ENCODE assay signal across 11 cellular contexts in the genomic region with DNA sequence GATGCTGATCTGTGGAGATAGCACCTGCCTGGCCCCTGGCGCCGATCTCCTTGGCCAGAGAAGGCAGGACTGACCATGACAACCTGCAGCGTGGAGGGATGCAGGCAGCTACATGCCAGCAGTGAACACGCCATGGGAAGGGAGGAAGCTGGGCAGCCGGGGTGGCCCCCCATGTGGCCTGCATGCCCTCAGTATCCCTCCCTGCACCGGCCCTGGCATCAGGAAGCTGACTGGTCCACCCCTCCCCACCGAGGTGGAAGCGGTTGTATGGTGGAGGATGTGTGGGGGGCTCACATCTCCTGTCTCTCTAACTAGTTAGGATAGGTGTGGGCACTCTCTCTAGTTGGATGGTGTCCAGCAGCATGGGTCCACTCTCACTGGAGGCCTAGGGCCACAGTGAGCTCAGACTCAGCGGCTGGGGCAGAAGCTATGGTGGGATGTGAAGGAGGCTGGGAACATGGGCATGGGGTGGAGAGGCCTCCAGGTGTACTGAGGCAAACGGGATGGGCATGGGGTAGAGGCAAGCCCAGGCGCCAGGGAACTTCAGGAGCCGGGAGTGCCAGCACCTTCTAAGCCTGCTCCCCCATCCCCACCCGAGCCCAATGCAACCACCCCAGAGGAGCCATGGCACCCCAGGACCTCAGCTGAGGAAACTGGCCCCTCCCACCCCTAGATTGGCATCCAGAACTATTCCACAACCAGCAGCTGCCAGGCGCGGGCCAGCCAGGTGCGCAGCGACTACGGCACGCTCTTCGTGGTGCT. TPM values are rescaled to one million over a fixed set of nuclear protein-coding genes. Genes with fewer than 3 reads are reported as not detected.
DNase-seq lines count a peak whose midpoint lies in the region; ATAC-seq and TF ChIP-seq lines count a peak whose summit lies in the region.
"Had no signal": no experiment of that assay in that cellular context is flagged by ENCODE, and none has a peak within 500 bp of the region (broad histone marks: within the 10 kb centered on the region; RNA-seq: fewer than 3 reads in every experiment).

No MANE protein-coding gene starts in this region.

- peak overlapping the region; percentile 84 for H3K4me3 Mint-ChIP-seq in activated T-cell treated with anti-CD3 and anti-CD28 coated beads, Interleukin-2, amount 50 U/mL, for 24 hours
- H3K4me3 Mint-ChIP-seq in activated B cell treated with CpG ODN at 0.5 μM for 24 hours (peak overlapping the region; percentile 91), glutamatergic neuron (ENCODE audit: unreplicated experiment) (peak overlapping the region; percentile 65)
- H3K4me3 Mint-ChIP-seq in stimulated activated memory B cell treated with anti-CD40 and anti-IgM and Interleukin-4, amounts not matched to agents 10 μg/mL and 1 μg/mL and 100 μg/mL, for 72 hours = peak overlapping the region; percentile 91

- no peaks in the 10 kb centered on the region for H4K20me1 ChIP-seq in hepatocyte (ENCODE audit: insufficient read depth, poor library complexity, severe bottlenecking)

- intact Hi-C loops in activated B cell treated with CpG ODN at 0.5 μM for 24 hours (cut with micrococcal nuclease) = loop anchor here (5.0 kb wide), 4 partner anchors 94 to 1754 kb away; partner anchors contain the start of genes MGLL and ZXDC

- TF ChIP-seq EP300 in gastroesophageal sphincter (IDR thresholded peaks at IDR 0.05) = no peak

- H3K4me1 ChIP-seq in gastroesophageal sphincter = peaks cover 2 to 44% (median 17%) of the 10 kb centered on the region in 3 donors
- peaks cover 5% of the 10 kb centered on the region for H3K4me1 ChIP-seq in hepatocyte (ENCODE audit: insufficient read depth)

- H2AFZ ChIP-seq in hepatocyte = no peak overlapping the region

- CTCF ChIA-PET in activated B cell treated with CpG ODN at 0.5 μM for 24 hours (lab: Charles Lee) = interaction anchor here (1.1 kb wide), 1 partner anchor 96 kb away, joined by 3 read pairs; no protein-coding TSS in a partner anchor

- WGBS in gastroesophageal sphincter (ENCODE audit: low coverage in 1 of 2), 2 donors = 84% methylated on average over 4 of the region's 20 CpGs; no CpG with 5 or more reads in 1 of the 2 donors
- 96% methylated on average over 19 of the region's 20 CpGs for WGBS in hepatocyte (ENCODE audit: low lambda C conversion rate, missing lambda C conversion rate)

- ATAC-seq in activated B cell treated with CpG ODN at 0.5 μM for 24 hours (ENCODE audit: low read depth) (no peak), HG03460 (IDR thresholded peaks at IDR 0.05; ENCODE audit: unreplicated experiment) (no peak), gastroesophageal sphincter (no peak)
- ATAC-seq in stimulated activated memory B cell treated with anti-CD40 and anti-IgM and Interleukin-4, amounts not matched to agents 10 μg/mL and 1 μg/mL and 100 μg/mL, for 72 hours = no peak

- no peaks in the 10 kb centered on the region for H3K27me3 Mint-ChIP-seq in activated T-cell treated with anti-CD3 and anti-CD28 coated beads, Interleukin-2, amount 50 U/mL, for 24 hours
- H3K27me3 Mint-ChIP-seq in activated B cell treated with CpG ODN at 0.5 μM for 24 hours (no peaks in the 10 kb centered on the region), glutamatergic neuron (ENCODE audit: unreplicated experiment) (peaks cover 21% of the 10 kb centered on the region)
- H3K27me3 Mint-ChIP-seq in stimulated activated memory B cell treated with anti-CD40 and anti-IgM and Interleukin-4, amounts not matched to agents 10 μg/mL and 1 μg/mL and 100 μg/mL, for 72 hours = no peaks in the 10 kb centered on the region

- peaks cover under 1% of the 10 kb centered on the region for H3K36me3 Mint-ChIP-seq in activated T-cell treated with anti-CD3 and anti-CD28 coated beads, Interleukin-2, amount 50 U/mL, for 24 hours (ENCODE audit: low read depth)
- H3K36me3 Mint-ChIP-seq in activated B cell treated with CpG ODN at 0.5 μM for 24 hours (ENCODE audit: low read depth) (peaks cover 8% of the 10 kb centered on the region), glutamatergic neuron (ENCODE audit: unreplicated experiment) (peaks cover 2% of the 10 kb centered on the region)
- peaks cover 9% of the 10 kb centered on the region for H3K36me3 Mint-ChIP-seq in stimulated activated memory B cell treated with anti-CD40 and anti-IgM and Interleukin-4, amounts not matched to agents 10 μg/mL and 1 μg/mL and 100 μg/mL, for 72 hours

- H3K9me2 ChIP-seq in hepatocyte (replicated peaks; ENCODE audit: insufficient read depth) = no peaks in the 10 kb centered on the region

- H3K27ac ChIP-seq in gastroesophageal sphincter (no peak overlapping the region), hepatocyte (no peak overlapping the region)
- H3K27ac ChIP-seq: SK-N-MC had no signal

- TF ChIP-seq POLR2A in gastroesophageal sphincter (IDR thresholded peaks at IDR 0.05) = no peak

- H3K79me2 ChIP-seq in hepatocyte = no peaks in the 10 kb centered on the region

- H3K9me3 ChIP-seq in gastroesophageal sphincter = no peaks in the 10 kb centered on the region
- no peaks in the 10 kb centered on the region for H3K9me3 ChIP-seq in hepatocyte (ENCODE audit: low read depth)

- H3K9me3 Mint-ChIP-seq in activated T-cell treated with anti-CD3 and anti-CD28 coated beads, Interleukin-2, amount 50 U/mL, for 24 hours = no peaks in the 10 kb centered on the region
- H3K9me3 Mint-ChIP-seq in activated B cell treated with CpG ODN at 0.5 μM for 24 hours = no peaks in the 10 kb centered on the region
- peaks cover 21% of the 10 kb centered on the region for H3K9me3 Mint-ChIP-seq in glutamatergic neuron (ENCODE audit: unreplicated experiment)
- H3K9me3 Mint-ChIP-seq in stimulated activated memory B cell treated with anti-CD40 and anti-IgM and Interleukin-4, amounts not matched to agents 10 μg/mL and 1 μg/mL and 100 μg/mL, for 72 hours = no peaks in the 10 kb centered on the region

- H3K4me2 ChIP-seq in hepatocyte = no peak overlapping the region

- H3K27me3 ChIP-seq in gastroesophageal sphincter (no peaks in the 10 kb centered on the region), hepatocyte (no peaks in the 10 kb centered on the region)

- H3K36me3 ChIP-seq in gastroesophageal sphincter (peaks cover 0 to 12% of the 10 kb centered on the region in 2 donors), hepatocyte (replicated peaks; ENCODE audit: insufficient read depth, low read depth) (no peaks in the 10 kb centered on the region)

- POLR2A ChIA-PET in activated B cell treated with CpG ODN at 0.5 μM for 24 hours (lab: Charles Lee) = interaction anchor here (1.0 to 1.8 kb wide), 2 partner anchors 41 to 482 kb away, joined by 5 to 8 read pairs; no protein-coding TSS in a partner anchor

- TF ChIP-seq CTCF in activated B cell treated with CpG ODN at 0.5 μM for 24 hours (IDR thresholded peaks at IDR 0.05) = no peak
- no peak for TF ChIP-seq CTCF in glutamatergic neuron (IDR thresholded peaks at IDR 0.05; ENCODE audit: partially characterized antibody, unreplicated experiment)
- TF ChIP-seq CTCF in gastroesophageal sphincter (IDR thresholded peaks at IDR 0.05) = no peak
- no peak for TF ChIP-seq CTCF in hepatocyte (IDR thresholded peaks at IDR 0.05; ENCODE audit: poor library complexity)

- peak overlapping the region; percentile 79 for H3K27ac Mint-ChIP-seq in activated T-cell treated with anti-CD3 and anti-CD28 coated beads, Interleukin-2, amount 50 U/mL, for 24 hours
- H3K27ac Mint-ChIP-seq in activated B cell treated with CpG ODN at 0.5 μM for 24 hours (peak overlapping the region; percentile 93), glutamatergic neuron (ENCODE audit: unreplicated experiment) (no peak overlapping the region)
- H3K27ac Mint-ChIP-seq in stimulated activated memory B cell treated with anti-CD40 and anti-IgM and Interleukin-4, amounts not matched to agents 10 μg/mL and 1 μg/mL and 100 μg/mL, for 72 hours = peak overlapping the region; percentile 94

- no peak for DNase-seq in activated T-cell treated with anti-CD3 and anti-CD28 coated beads, Interleukin-2, amount 50 U/mL, for 24 hours
- DNase-seq in activated T-cell treated with anti-CD3 and anti-CD28 coated beads, Interleukin-2, amount 50 U/mL, for 1 hour = no peak
- no peak for DNase-seq in activated B cell treated with CpG ODN at 0.5 μM for 24 hours
- no peak for DNase-seq in glutamatergic neuron
- DNase-seq in hepatocyte (ENCODE audit: low spot score) = no peak
- DNase-seq: KG1, NCI-H510A treated with DMSO at 0.1 percent for 48 hours had no signal

- no peak overlapping the region for H3K4me3 ChIP-seq in gastroesophageal sphincter
- H3K4me3 ChIP-seq in hepatocyte = no peak overlapping the region

- H3K4me1 Mint-ChIP-seq in activated T-cell treated with anti-CD3 and anti-CD28 coated beads, Interleukin-2, amount 50 U/mL, for 24 hours (ENCODE audit: low read depth) = peaks cover 25% of the 10 kb centered on the region
- peaks cover 20% of the 10 kb centered on the region for H3K4me1 Mint-ChIP-seq in activated B cell treated with CpG ODN at 0.5 μM for 24 hours
- peaks cover 11% of the 10 kb centered on the region for H3K4me1 Mint-ChIP-seq in glutamatergic neuron (ENCODE audit: low read depth, unreplicated experiment)
- peaks cover 44% of the 10 kb centered on the region for H3K4me1 Mint-ChIP-seq in stimulated activated memory B cell treated with anti-CD40 and anti-IgM and Interleukin-4, amounts not matched to agents 10 μg/mL and 1 μg/mL and 100 μg/mL, for 72 hours

RNA-seq across cellular contexts. Expression of gene ABTB1, which starts 1.8 kb away (rescaled TPM):
- 36.1 and 42.0 TPM in 2 replicates for total RNA-seq in activated B cell treated with CpG ODN at 0.5 μM for 24 hours
- 35.0 TPM for total RNA-seq in glutamatergic neuron (ENCODE audit: unreplicated experiment)
- total RNA-seq in gastroesophageal sphincter = 10 to 100 TPM; 25.3 to 50.3 (median 35.8) TPM
- 4.7 and 8.7 TPM in 2 replicates for total RNA-seq in hepatocyte
- 13.8 and 23.8 TPM in 2 replicates for polyA plus RNA-seq in hepatocyte

RNA-seq across cellular contexts. Expression of gene PODXL2, which starts 42.0 kb away (rescaled TPM):
- 3.3 and 3.7 TPM in 2 replicates for total RNA-seq in activated B cell treated with CpG ODN at 0.5 μM for 24 hours
- 139 TPM for total RNA-seq in glutamatergic neuron (ENCODE audit: unreplicated experiment)
- total RNA-seq in gastroesophageal sphincter = 1 to 10 TPM; 1.9 to 2.8 (median 2.3) TPM
- total RNA-seq in hepatocyte = 6.4 and 8.0 TPM in 2 replicates
- 5.1 and 7.8 TPM in 2 replicates for polyA plus RNA-seq in hepatocyte

Comparison
In these comparisons a context has a peak if more than half of its experiments do, and no peak if none do; other contexts are left out.
1. RNA of gene PODXL2, which starts 42.0 kb away (total RNA-seq): 139 TPM in glutamatergic neuron (single experiment); 6.4 to 8.0 TPM in hepatocyte, 3.3 to 3.7 TPM in activated B cell treated with CpG ODN at 0.5 μM for 24 hours and 1.9 to 2.8 TPM in gastroesophageal sphincter; every median in the first group is over 10 times any median in the second.
2. Peak in every context shown above with its lines, with median percentiles within 50 percentile points of each other: H3K4me3 Mint-ChIP-seq.